Comparison of ENCODE assay signal across 8 cellular contexts in the genomic region with DNA sequence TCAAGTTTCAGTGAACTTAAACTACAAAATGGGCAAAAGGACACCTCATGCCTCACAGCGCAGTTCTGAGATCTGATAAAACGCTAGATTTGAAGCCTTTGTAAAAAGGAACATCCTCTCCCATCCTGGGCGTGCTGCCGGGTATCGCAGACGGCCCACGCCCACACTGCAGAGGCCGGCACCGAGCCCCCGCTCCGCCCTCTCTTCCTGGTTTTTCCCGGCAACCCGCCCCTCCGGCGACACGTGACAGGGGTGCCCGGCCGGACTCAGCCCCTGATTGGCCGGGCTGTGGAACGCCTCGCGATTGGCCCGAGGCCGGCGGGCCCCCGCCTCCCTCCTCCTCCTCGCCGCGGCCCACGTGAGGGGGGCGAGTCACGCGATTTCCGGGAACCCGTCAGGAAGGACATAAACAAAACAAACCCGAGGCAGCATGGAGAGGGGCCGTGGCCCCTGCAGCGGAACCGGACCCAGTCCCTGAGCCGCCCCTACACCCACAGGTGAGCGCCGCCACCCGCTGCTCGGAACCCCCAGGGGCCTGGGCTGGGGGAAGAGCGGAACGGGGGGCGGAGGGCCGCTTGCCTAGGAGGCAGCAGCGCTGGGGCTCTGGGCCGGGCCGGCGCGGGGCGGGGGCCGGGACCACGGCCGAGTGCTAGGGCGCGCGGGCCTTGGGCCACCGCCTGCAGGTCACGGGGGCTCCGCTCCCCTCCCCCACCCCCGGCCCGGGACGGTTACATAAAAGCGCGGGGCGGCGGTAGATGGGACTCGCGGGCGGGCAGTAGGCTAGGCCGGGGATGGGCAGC. TPM values are rescaled to one million over a fixed set of nuclear protein-coding genes. Genes with fewer than 3 reads are reported as not detected.
DNase-seq lines count a peak whose midpoint lies in the region; ATAC-seq and TF ChIP-seq lines count a peak whose summit lies in the region.

A gene with protein sequence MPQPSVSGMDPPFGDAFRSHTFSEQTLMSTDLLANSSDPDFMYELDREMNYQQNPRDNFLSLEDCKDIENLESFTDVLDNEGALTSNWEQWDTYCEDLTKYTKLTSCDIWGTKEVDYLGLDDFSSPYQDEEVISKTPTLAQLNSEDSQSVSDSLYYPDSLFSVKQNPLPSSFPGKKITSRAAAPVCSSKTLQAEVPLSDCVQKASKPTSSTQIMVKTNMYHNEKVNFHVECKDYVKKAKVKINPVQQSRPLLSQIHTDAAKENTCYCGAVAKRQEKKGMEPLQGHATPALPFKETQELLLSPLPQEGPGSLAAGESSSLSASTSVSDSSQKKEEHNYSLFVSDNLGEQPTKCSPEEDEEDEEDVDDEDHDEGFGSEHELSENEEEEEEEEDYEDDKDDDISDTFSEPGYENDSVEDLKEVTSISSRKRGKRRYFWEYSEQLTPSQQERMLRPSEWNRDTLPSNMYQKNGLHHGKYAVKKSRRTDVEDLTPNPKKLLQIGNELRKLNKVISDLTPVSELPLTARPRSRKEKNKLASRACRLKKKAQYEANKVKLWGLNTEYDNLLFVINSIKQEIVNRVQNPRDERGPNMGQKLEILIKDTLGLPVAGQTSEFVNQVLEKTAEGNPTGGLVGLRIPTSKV (plus strand): TSS at position 370 of the 800 bp plus-strand sequence. CDS start 24,424 bp downstream, outside the sequence.

- intact Hi-C loops in mucosa of descending colon (cut with DNase I, micrococcal nuclease): loop anchor here in 1 of 2 donors (2.0 kb wide), 1 partner anchor 73 kb away; the partner anchor contains the start of gene ATP6V0E1

- TF ChIP-seq RAD21 in Ishikawa (IDR thresholded peaks at IDR 0.05; ENCODE audit: low read depth): no peak

- DNase-seq in DMS153 treated with DMSO at 0.1 percent for 48 hours (lab: John Stamatoyannopoulos, UW; ENCODE audit: unreplicated experiment) (peak; percentile 56), OCI-M2 (lab: John Stamatoyannopoulos, UW; ENCODE audit: unreplicated experiment) (peak; percentile 19), activated T-cell treated with anti-CD3 and anti-CD28 coated beads for 4 hours (peak; percentile 97), epithelial cell of esophagus (ENCODE audit: low read depth) (peak; percentile 97), mucosa of descending colon (peak; percentile 97 to 99 (median 99))
- peak; percentile 92 to 98 for DNase-seq in stimulated activated CD8-positive, alpha-beta memory T cell treated with anti-CD3 and anti-CD28 coated beads, Interleukin-4, amount 100 ng/mL, for 1 hour (ENCODE audit: low read depth in 2 of 2, low spot score in 1 of 2)

- peaks cover 14% of the 10 kb centered on the region for H3K4me1 ChIP-seq in mucosa of descending colon (ENCODE audit: low read depth)

- TF ChIP-seq EP300 in Ishikawa (IDR thresholded peaks at IDR 0.05; ENCODE audit: borderline replicate concordance): no peak

- ATAC-seq in GM21619 (IDR thresholded peaks at IDR 0.05; ENCODE audit: unreplicated experiment) (peak; percentile 67), mucosa of descending colon (peak; percentile 88)

- H3K4me3 ChIP-seq in epithelial cell of esophagus (ENCODE audit: low read length) (peak within 1 kb of the TSS; percentile 55), mucosa of descending colon (peak within 1 kb of the TSS; percentile 100)

- H3K36me3 ChIP-seq in mucosa of descending colon (ENCODE audit: low read depth): no peaks in the 10 kb centered on the region

- TF ChIP-seq CTCF in epithelial cell of esophagus (IDR thresholded peaks at IDR 0.05; ENCODE audit: insufficient read depth, low read depth, low read length, missing control alignments) (no peak), mucosa of descending colon (IDR thresholded peaks at IDR 0.05) (no peak)

- no peaks in the 10 kb centered on the region for H3K9me3 ChIP-seq in mucosa of descending colon

TF ChIP-seq in Ishikawa, 13 proteins besides CTCF, POLR2A, EP300 and RAD21:
- TF ChIP-seq FOXM1 (IDR thresholded peaks at IDR 0.05; ENCODE audit: borderline replicate concordance, low read depth): no peak
- TF ChIP-seq TAF1 (IDR thresholded peaks at IDR 0.05; ENCODE audit: low read depth): peak; percentile 53; the same call in 1 of the 2 replicates
- peak; percentile 92 for TF ChIP-seq MAX (IDR thresholded peaks at IDR 0.05)
- TF ChIP-seq TCF12 (IDR thresholded peaks at IDR 0.05; ENCODE audit: low read depth): peak; percentile 46; the same call in 1 of the 2 replicates
- no peak for TF ChIP-seq ZBTB7A (IDR thresholded peaks at IDR 0.05; ENCODE audit: low read depth)
- 0 out of 2 replicates have a peak, but pooled peaks have one; percentile 44 for TF ChIP-seq CREB1 (IDR thresholded peaks at IDR 0.05; ENCODE audit: low read depth)
- TF ChIP-seq EGR1 (IDR thresholded peaks at IDR 0.05): peak; percentile 72; the same call in 1 of the 2 replicates
- TF ChIP-seq, protein P1, sequence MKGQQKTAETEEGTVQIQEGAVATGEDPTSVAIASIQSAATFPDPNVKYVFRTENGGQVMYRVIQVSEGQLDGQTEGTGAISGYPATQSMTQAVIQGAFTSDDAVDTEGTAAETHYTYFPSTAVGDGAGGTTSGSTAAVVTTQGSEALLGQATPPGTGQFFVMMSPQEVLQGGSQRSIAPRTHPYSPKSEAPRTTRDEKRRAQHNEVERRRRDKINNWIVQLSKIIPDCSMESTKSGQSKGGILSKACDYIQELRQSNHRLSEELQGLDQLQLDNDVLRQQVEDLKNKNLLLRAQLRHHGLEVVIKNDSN (IDR thresholded peaks at IDR 0.05): peak; percentile 98

RNA-seq across cellular contexts. Expression of the gene that starts here (rescaled TPM):
- total RNA-seq in mucosa of descending colon: 10 to 100 TPM; 16.2 to 59.3 (median 27.0) TPM

Comparison
In these comparisons a context has a peak if more than half of its experiments do, and no peak if none do; other contexts are left out.
1. Peak in every context shown above with its lines: DNase-seq, ATAC-seq and H3K4me3 ChIP-seq.
2. DNase-seq: peak in every context shown above with its lines; median percentile 99 in mucosa of descending colon; 97 in activated T-cell treated with anti-CD3 and anti-CD28 coated beads for 4 hours; 97 in epithelial cell of esophagus; 95 in stimulated activated CD8-positive, alpha-beta memory T cell treated with anti-CD3 and anti-CD28 coated beads, Interleukin-4, amount 100 ng/mL, for 1 hour; 56 in DMS153 treated with DMSO at 0.1 percent for 48 hours; 19 in OCI-M2.